Comparison of ENCODE assay signal across 8 cellular contexts in genomic region chr16:89921699-89922476, GRCh38. TPM values are rescaled to one million over a fixed set of nuclear protein-coding genes. Genes with fewer than 3 reads are reported as not detected.
A peak's percentile ranks its signal among the peaks of the same experiment; 100 is the strongest.
DNase-seq lines count a peak whose midpoint lies in the region; ATAC-seq and TF ChIP-seq lines count a peak whose summit lies in the region.

No MANE protein-coding gene starts in this region.

- H3K27me3 ChIP-seq in Peyer's patch: peaks cover 0 to 28% of the 10 kb centered on the region in 2 donors

- no peak for ATAC-seq in HG03354 (IDR thresholded peaks at IDR 0.05; ENCODE audit: poor library complexity, severe bottlenecking, unreplicated experiment)

- H3K36me3 ChIP-seq in Peyer's patch: no peaks in the 10 kb centered on the region

- peaks cover 10 to 72% (median 48%) of the 10 kb centered on the region in 4 donors for H3K4me1 ChIP-seq in Peyer's patch

- DNase-seq in activated naive CD4-positive, alpha-beta T cell treated with Interleukin-2 at 50 U/mL for 16 hours: peak; percentile 9
- DNase-seq in activated naive CD4-positive, alpha-beta T cell treated with anti-CD3 and anti-CD28 coated beads, Interleukin-2, amount 50 U/mL, for 16 hours: no peak
- DNase-seq in Peyer's patch: peak; percentile 23 to 69 (median 66)
- DNase-seq in dedifferentiated amniotic fluid mesenchymal stem cell (ENCODE audit: extremely low spot score): peak; percentile 89
- peak; percentile 88 for DNase-seq in left kidney (ENCODE audit: low read depth, low spot score)
- DNase-seq in stromal cell of bone marrow (ENCODE audit: low read depth): peak; percentile 94
- no peak for DNase-seq in stimulated activated CD4-positive, alpha-beta T cell treated with anti-CD3 and anti-CD28 coated beads, Interleukin-2, amount 100 ng/mL, for 48 hours

- H3K4me3 ChIP-seq in Peyer's patch: peak overlapping the region in 3 of 4 donors; percentile 50 to 59 (median 56)

- H3K9me3 ChIP-seq in Peyer's patch: peaks cover 0 to 6% (median 0%) of the 10 kb centered on the region in 4 donors

- no peak for TF ChIP-seq POLR2A in Peyer's patch (IDR thresholded peaks at IDR 0.05)

- peak overlapping the region; percentile 54 to 88 (median 70) for H3K27ac ChIP-seq in Peyer's patch

- TF ChIP-seq CTCF in Peyer's patch (IDR thresholded peaks at IDR 0.05): no peak

RNA-seq across cellular contexts. Expression of gene TUBB3, which starts 1.3 kb away (rescaled TPM):
- 10 to 100 TPM in 1 of 4 donors, 1 to 10 TPM in 3; 2.1 to 12.4 (median 4.6) TPM for total RNA-seq in Peyer's patch

RNA-seq across cellular contexts. Expression of gene MC1R, which starts 3.2 kb away (rescaled TPM):
- 10 to 100 TPM in 2 of 4 donors, 1 to 10 TPM in 2; 8.3 to 29.2 (median 11.2) TPM for total RNA-seq in Peyer's patch

RNA-seq across cellular contexts. Expression of gene DEF8, which starts 26.7 kb away (rescaled TPM):
- 100 to 1,000 TPM in 1 of 4 donors, 10 to 100 TPM in 3; 28.4 to 237 (median 60.9) TPM for total RNA-seq in Peyer's patch

RNA-seq across cellular contexts. Expression of gene TCF25, which starts 48.5 kb away (rescaled TPM):
- total RNA-seq in Peyer's patch: 100 to 1,000 TPM; 247 to 946 (median 371) TPM

Comparison
In these comparisons a context has a peak if more than half of its experiments do, and no peak if none do; other contexts are left out.
1. DNase-seq: peak in activated naive CD4-positive, alpha-beta T cell treated with Interleukin-2 at 50 U/mL for 16 hours (single experiment), Peyer's patch (3 of 3), dedifferentiated amniotic fluid mesenchymal stem cell (single experiment), left kidney (single experiment) and stromal cell of bone marrow (single experiment); none in activated naive CD4-positive, alpha-beta T cell treated with anti-CD3 and anti-CD28 coated beads, Interleukin-2, amount 50 U/mL, for 16 hours (single experiment) and stimulated activated CD4-positive, alpha-beta T cell treated with anti-CD3 and anti-CD28 coated beads, Interleukin-2, amount 100 ng/mL, for 48 hours (0 of 2).